1 cellular context compared by ENCODE assay signal in genomic region chrX:107678957-107679740, GRCh38.
TF ChIP-seq lines count a peak whose summit lies in the region.

No MANE protein-coding gene starts in this region.

TF ChIP-seq in GM23338, 12 proteins besides CTCF, POLR2A, EP300 and RAD21 (continued from another document):
- TF ChIP-seq ZNF462 (CRISPR knock-in tag; IDR thresholded peaks at IDR 0.05) (no peak), EZH2phosphoT487 (IDR thresholded peaks at IDR 0.05; ENCODE audit: unreplicated experiment) (no peak), JUNB (IDR thresholded peaks at IDR 0.05; ENCODE audit: unreplicated experiment) (no peak), NANOG (IDR thresholded peaks at IDR 0.05; ENCODE audit: borderline replicate concordance) (no peak), EZH2 (IDR thresholded peaks at IDR 0.05; ENCODE audit: low read depth, unreplicated experiment) (no peak), ETS1 (IDR thresholded peaks at IDR 0.05) (no peak)
